ENCODE assay signal across 8 cellular contexts in the genomic region with DNA sequence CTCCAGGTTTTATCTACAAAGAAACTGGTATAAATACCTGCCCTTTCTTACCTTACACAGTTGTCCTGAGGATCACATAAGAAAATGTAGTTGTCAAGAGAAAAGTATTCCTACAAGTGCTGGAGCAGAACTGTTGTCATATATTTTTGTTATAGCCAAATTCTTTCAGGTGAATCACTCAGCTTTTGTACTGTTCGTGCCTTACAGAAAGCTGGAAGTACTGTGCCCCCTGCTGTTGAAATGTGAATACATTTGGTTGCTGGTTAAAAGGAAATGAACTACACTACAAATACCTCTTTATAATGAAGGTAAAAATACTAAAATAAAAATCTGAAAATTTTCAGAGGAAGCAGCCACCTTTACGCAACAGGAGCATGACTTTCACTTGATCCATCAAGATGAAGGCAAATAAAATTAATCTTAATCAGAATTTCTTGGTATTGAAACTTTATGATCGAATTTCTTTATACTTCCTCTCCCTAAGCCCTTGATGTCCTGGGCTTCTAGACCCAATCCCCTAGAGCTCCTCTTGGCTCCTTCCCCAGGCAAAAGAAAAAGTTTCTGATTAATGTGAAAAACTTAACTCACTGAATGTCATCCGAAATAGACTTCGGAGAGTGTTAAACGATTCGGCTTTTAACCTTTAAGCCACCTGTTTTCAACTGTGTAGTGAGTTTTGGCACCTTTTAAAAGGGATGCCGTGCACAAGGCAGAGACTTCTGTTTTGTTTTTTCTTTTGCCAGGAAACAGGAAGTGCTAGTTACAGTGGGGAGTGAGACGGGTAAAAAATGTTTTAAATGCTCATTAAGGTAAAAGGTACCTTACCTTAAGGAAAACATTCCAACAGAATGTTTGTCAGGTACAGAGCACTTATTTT. TPM values are rescaled to one million over a fixed set of nuclear protein-coding genes. Genes with fewer than 3 reads are reported as not detected.
DNase-seq lines count a peak whose midpoint lies in the region; ATAC-seq, FAIRE-seq and TF ChIP-seq lines count a peak whose summit lies in the region.

No MANE protein-coding gene starts in this region.

- TF ChIP-seq CTCF in smooth muscle cell (IDR thresholded peaks at IDR 0.05; ENCODE audit: borderline replicate concordance, insufficient read depth, poor library complexity, severe bottlenecking) = peak; percentile 54

- no peak for TF ChIP-seq POLR2A in GM12891 (IDR thresholded peaks at IDR 0.05; ENCODE audit: low read depth, low read length)

- peaks cover 10% of the 10 kb centered on the region for H3K4me1 Mint-ChIP-seq in activated CD4-positive, alpha-beta memory T cell treated with anti-CD3 and anti-CD28 coated beads for 36 hours (ENCODE audit: low read depth)

- CTCF ChIA-PET in activated CD4-positive, alpha-beta memory T cell treated with anti-CD3 and anti-CD28 coated beads for 36 hours (lab: Charles Lee) = interaction anchor here (0.6 to 4.3 kb wide), 10 partner anchors 8 to 108 kb away, joined by 3 to 64 read pairs (median 6); a partner anchor contains a TSS

- peak; percentile 81 for ATAC-seq in HG02678 (IDR thresholded peaks at IDR 0.05; ENCODE audit: unreplicated experiment)

- H3K4me2 ChIP-seq in BLaER1 (peak overlapping the region; percentile 66), smooth muscle cell (no peak overlapping the region)

- H3K4me1 ChIP-seq in BLaER1 (peaks cover 55% of the 10 kb centered on the region), smooth muscle cell (ENCODE audit: low read depth) (no peaks in the 10 kb centered on the region)

- H3K9ac ChIP-seq in BLaER1 (0 out of 2 replicates have a peak overlapping the region, but pooled peaks have one; percentile 26), smooth muscle cell (ENCODE audit: low read depth) (no peak overlapping the region)

- H3K36me3 Mint-ChIP-seq in activated CD4-positive, alpha-beta memory T cell treated with anti-CD3 and anti-CD28 coated beads for 36 hours = peaks cover 4% of the 10 kb centered on the region

- DNase-seq in GM12891 (ENCODE audit: insufficient read length, low spot score) (no peak), NCI-H1436 treated with DMSO at 0.1 percent for 48 hours (lab: John Stamatoyannopoulos, UW) (peak; percentile 40), fibroblast of the conjunctiva (ENCODE audit: low read depth) (peak; percentile 53), smooth muscle cell (lab: John Stamatoyannopoulos, UW; ENCODE audit: unreplicated experiment) (no peak), C1 segment of cervical spinal cord (lab: John Stamatoyannopoulos, UW) (no peak)
- DNase-seq in activated CD4-positive, alpha-beta memory T cell treated with anti-CD3 and anti-CD28 coated beads for 36 hours = peak; percentile 36

- H3K27me3 ChIP-seq in BLaER1 (no peaks in the 10 kb centered on the region), smooth muscle cell (ENCODE audit: low read depth) (no peaks in the 10 kb centered on the region)

- intact Hi-C loops in activated CD4-positive, alpha-beta memory T cell treated with anti-CD3 and anti-CD28 coated beads for 36 hours (cut with micrococcal nuclease) = loop anchor here (1.0 to 2.0 kb wide), 5 partner anchors 10 to 109 kb away; a partner anchor contains a TSS

- 83% methylated on average over 9 of the region's 9 CpGs for WGBS in smooth muscle cell (ENCODE audit: low lambda C conversion rate)

- POLR2A ChIA-PET in activated CD4-positive, alpha-beta memory T cell treated with anti-CD3 and anti-CD28 coated beads for 36 hours (lab: Charles Lee) = no interaction called here

- H2AFZ ChIP-seq in smooth muscle cell (ENCODE audit: low read depth) = no peak overlapping the region

- H4K20me1 ChIP-seq in BLaER1 (0 out of 2 replicates have a peak, but pooled peaks cover 5% of the 10 kb centered on the region), smooth muscle cell (ENCODE audit: low read depth) (no peaks in the 10 kb centered on the region)

- H3K27ac Mint-ChIP-seq in activated CD4-positive, alpha-beta memory T cell treated with anti-CD3 and anti-CD28 coated beads for 36 hours = peak overlapping the region; percentile 20

- H3K4me3 ChIP-seq in BLaER1 (peak overlapping the region; percentile 46), smooth muscle cell (no peak overlapping the region)

- peaks cover 32% of the 10 kb centered on the region for H3K36me3 ChIP-seq in BLaER1
- no peaks in the 10 kb centered on the region for H3K36me3 ChIP-seq in smooth muscle cell (ENCODE audit: low read depth)

- H3K9me3 ChIP-seq in BLaER1 (no peaks in the 10 kb centered on the region), smooth muscle cell (replicated peaks; ENCODE audit: low read depth) (no peaks in the 10 kb centered on the region)

- peak overlapping the region; percentile 6; the same call in 1 of the 2 replicates for H3K27ac ChIP-seq in BLaER1
- H3K27ac ChIP-seq in smooth muscle cell (ENCODE audit: low read depth) = no peak overlapping the region

- no peaks in the 10 kb centered on the region for H3K9me3 Mint-ChIP-seq in activated CD4-positive, alpha-beta memory T cell treated with anti-CD3 and anti-CD28 coated beads for 36 hours

- H3K4me3 Mint-ChIP-seq in activated CD4-positive, alpha-beta memory T cell treated with anti-CD3 and anti-CD28 coated beads for 36 hours = peak overlapping the region; percentile 14

- no peaks in the 10 kb centered on the region for H3F3A ChIP-seq in smooth muscle cell (ENCODE audit: low read depth)

- FAIRE-seq in GM12891 (lab: Jason Lieb, UNC) = no peak

- peaks cover 7% of the 10 kb centered on the region for H3K79me2 ChIP-seq in smooth muscle cell (ENCODE audit: low read depth)

- H3K27me3 Mint-ChIP-seq in activated CD4-positive, alpha-beta memory T cell treated with anti-CD3 and anti-CD28 coated beads for 36 hours = no peaks in the 10 kb centered on the region

TF ChIP-seq in GM12891, 5 proteins besides CTCF, POLR2A, EP300 and RAD21:
- TF ChIP-seq SPI1 (IDR thresholded peaks at IDR 0.05; ENCODE audit: low read depth, low read length) (peak; percentile 78), PAX5 (IDR thresholded peaks at IDR 0.05; ENCODE audit: insufficient read depth, low read length, severe bottlenecking) (no peak)

RNA-seq across cellular contexts. Expression of a gene that starts 12.5 kb away (rescaled TPM):
- 4.2 TPM for polyA plus RNA-seq in GM12891 (2012; ENCODE audit: low read depth, missing spikeins)
- total RNA-seq in activated CD4-positive, alpha-beta memory T cell treated with anti-CD3 and anti-CD28 coated beads for 36 hours = 10 to 100 TPM; 12.5 to 13.8 TPM
- total RNA-seq in smooth muscle cell = 11.3 and 11.5 TPM in 2 replicates
- 2.3 and 3.9 TPM in 2 replicates for polyA plus RNA-seq in smooth muscle cell

RNA-seq across cellular contexts. Expression of a gene that starts 12.5 kb away (rescaled TPM):
- 6.5 TPM for polyA plus RNA-seq in GM12891 (2012; ENCODE audit: low read depth, missing spikeins)
- total RNA-seq in activated CD4-positive, alpha-beta memory T cell treated with anti-CD3 and anti-CD28 coated beads for 36 hours = 1 to 10 TPM; 8.0 to 9.0 TPM
- 28.6 and 33.0 TPM in 2 replicates for total RNA-seq in smooth muscle cell
- polyA plus RNA-seq in smooth muscle cell = 24.8 and 29.9 TPM in 2 replicates

RNA-seq across cellular contexts. Expression of a gene that starts 24.4 kb away (rescaled TPM):
- polyA plus RNA-seq in GM12891 (2012; ENCODE audit: low read depth, missing spikeins) = not detected
- not detected for total RNA-seq in activated CD4-positive, alpha-beta memory T cell treated with anti-CD3 and anti-CD28 coated beads for 36 hours
- not detected in 2 replicates for total RNA-seq in smooth muscle cell
- 0.44 TPM in 1 of 2 replicates, not detected in the other for polyA plus RNA-seq in smooth muscle cell

Comparison
In these comparisons a context has a peak if more than half of its experiments do, and no peak if none do; other contexts are left out.
1. DNase-seq: peak in NCI-H1436 treated with DMSO at 0.1 percent for 48 hours (single experiment), activated CD4-positive, alpha-beta memory T cell treated with anti-CD3 and anti-CD28 coated beads for 36 hours (single experiment) and fibroblast of the conjunctiva (single experiment); none in GM12891 (single experiment), smooth muscle cell (single experiment) and C1 segment of cervical spinal cord (0 of 14).